In genomic region chr10:68153473-68154210, GRCh38 we compare ENCODE assay signal across 8 cellular contexts. TPM values are rescaled to one million over a fixed set of nuclear protein-coding genes. Genes with fewer than 3 reads are reported as not detected.
DNase-seq lines count a peak whose midpoint lies in the region; ATAC-seq, FAIRE-seq and TF ChIP-seq lines count a peak whose summit lies in the region.

No MANE protein-coding gene starts in this region.

- peaks cover 5% of the 10 kb centered on the region for H3K27me3 Mint-ChIP-seq in activated T-cell treated with anti-CD3 and anti-CD28 coated beads, Interleukin-2, amount 50 U/mL, for 72 hours (ENCODE audit: low read depth)
- H3K27me3 Mint-ChIP-seq in activated T-cell treated with anti-CD3 and anti-CD28 coated beads, Interleukin-2, amount 50 U/mL, for 4 hours (ENCODE audit: low read depth) = peaks cover 3% of the 10 kb centered on the region
- no peaks in the 10 kb centered on the region for H3K27me3 Mint-ChIP-seq in endodermal cell (ENCODE audit: insufficient read depth)

- FAIRE-seq in GM12892 (lab: Jason Lieb, UNC) = no peak

- H3K4me3 Mint-ChIP-seq in activated T-cell treated with anti-CD3 and anti-CD28 coated beads, Interleukin-2, amount 50 U/mL, for 72 hours = no peak overlapping the region
- no peak overlapping the region for H3K4me3 Mint-ChIP-seq in activated T-cell treated with anti-CD3 and anti-CD28 coated beads, Interleukin-2, amount 50 U/mL, for 4 hours
- H3K4me3 Mint-ChIP-seq in endodermal cell = no peak overlapping the region

- TF ChIP-seq CTCF in endodermal cell (conservative IDR thresholded peaks at IDR 0.05) = no peak
- TF ChIP-seq CTCF in mucosa of descending colon (IDR thresholded peaks at IDR 0.05) = no peak

- ATAC-seq in activated T-cell treated with anti-CD3 and anti-CD28 coated beads, Interleukin-2, amount 50 U/mL, for 72 hours (replicated peaks in 1 of 2) = peak; percentile 31 to 60
- no peak for ATAC-seq in activated T-cell treated with anti-CD3 and anti-CD28 coated beads, Interleukin-2, amount 50 U/mL, for 4 hours
- ATAC-seq in mucosa of descending colon = peak; percentile 94
- ATAC-seq in GM19455 (IDR thresholded peaks at IDR 0.05; ENCODE audit: unreplicated experiment) = no peak

- intact Hi-C loops in mucosa of descending colon (cut with DNase I, micrococcal nuclease) = loop anchor here in 1 of 2 donors (10.0 kb wide), 1 partner anchor 69 kb away; no protein-coding TSS in a partner anchor

- H3K36me3 ChIP-seq in endodermal cell (ENCODE audit: control insufficient read depth, insufficient read depth, low read length) (no peaks in the 10 kb centered on the region), mucosa of descending colon (ENCODE audit: low read depth) (no peaks in the 10 kb centered on the region)

- H3K27ac Mint-ChIP-seq in activated T-cell treated with anti-CD3 and anti-CD28 coated beads, Interleukin-2, amount 50 U/mL, for 72 hours = no peak overlapping the region
- H3K27ac Mint-ChIP-seq in endodermal cell = peak overlapping the region; percentile 88

- DNase-seq in activated T-cell treated with anti-CD3 and anti-CD28 coated beads, Interleukin-2, amount 50 U/mL, for 72 hours = no peak
- no peak for DNase-seq in activated T-cell treated with anti-CD3 and anti-CD28 coated beads, Interleukin-2, amount 50 U/mL, for 4 hours
- DNase-seq in NCI-H446 (lab: John Stamatoyannopoulos, UW) = peak; percentile 55 to 68
- DNase-seq in endodermal cell = peak; percentile 78
- DNase-seq in mucosa of descending colon = no peak
- DNase-seq in GM12892 (ENCODE audit: insufficient read length) = no peak
- DNase-seq in activated CD8-positive, alpha-beta memory T cell treated with anti-CD3 and anti-CD28 coated beads, Interleukin-2, amount 50 U/mL, for 4 hours = no peak

- TF ChIP-seq POLR2A in GM12892 (IDR thresholded peaks at IDR 0.05; ENCODE audit: low read depth, low read length) = no peak

- no peaks in the 10 kb centered on the region for H3K9me3 Mint-ChIP-seq in activated T-cell treated with anti-CD3 and anti-CD28 coated beads, Interleukin-2, amount 50 U/mL, for 72 hours
- H3K9me3 Mint-ChIP-seq in activated T-cell treated with anti-CD3 and anti-CD28 coated beads, Interleukin-2, amount 50 U/mL, for 4 hours = no peaks in the 10 kb centered on the region
- H3K9me3 Mint-ChIP-seq in endodermal cell = no peaks in the 10 kb centered on the region

- 24 to 25% methylated on average over 6 to 8 of the region's 8 CpGs for WGBS in endodermal cell (ENCODE audit: insufficient coverage in 1 of 2, insufficient read length in 1 of 2), 2 experiments

- no peak overlapping the region for H3K4me3 ChIP-seq in endodermal cell (ENCODE audit: low read length)
- no peak overlapping the region for H3K4me3 ChIP-seq in mucosa of descending colon

- peaks cover 9% of the 10 kb centered on the region for H3K4me1 Mint-ChIP-seq in activated T-cell treated with anti-CD3 and anti-CD28 coated beads, Interleukin-2, amount 50 U/mL, for 72 hours (ENCODE audit: low read depth)
- no peaks in the 10 kb centered on the region for H3K4me1 Mint-ChIP-seq in activated T-cell treated with anti-CD3 and anti-CD28 coated beads, Interleukin-2, amount 50 U/mL, for 4 hours (ENCODE audit: low read depth)
- H3K4me1 Mint-ChIP-seq in endodermal cell = peaks cover 24% of the 10 kb centered on the region

- no peaks in the 10 kb centered on the region for H3K27me3 ChIP-seq in endodermal cell (ENCODE audit: control insufficient read depth, insufficient read depth, low read length, poor library complexity, severe bottlenecking)

- peaks cover 4% of the 10 kb centered on the region for H3K4me1 ChIP-seq in endodermal cell (ENCODE audit: control insufficient read depth, insufficient read depth, low read length)
- H3K4me1 ChIP-seq in mucosa of descending colon (ENCODE audit: low read depth) = peaks cover 5% of the 10 kb centered on the region

- no peaks in the 10 kb centered on the region for H3K36me3 Mint-ChIP-seq in activated T-cell treated with anti-CD3 and anti-CD28 coated beads, Interleukin-2, amount 50 U/mL, for 72 hours (ENCODE audit: insufficient read depth in 2 of 2)
- no peaks in the 10 kb centered on the region for H3K36me3 Mint-ChIP-seq in activated T-cell treated with anti-CD3 and anti-CD28 coated beads, Interleukin-2, amount 50 U/mL, for 4 hours (ENCODE audit: insufficient read depth)
- H3K36me3 Mint-ChIP-seq in endodermal cell (ENCODE audit: low read depth) = no peaks in the 10 kb centered on the region

- peak overlapping the region; percentile 3 for H3K9ac ChIP-seq in endodermal cell (ENCODE audit: extremely low read depth, low read length, poor library complexity, severe bottlenecking)

- H3K9me3 ChIP-seq in endodermal cell (ENCODE audit: control insufficient read depth, low read length) (no peaks in the 10 kb centered on the region), mucosa of descending colon (no peaks in the 10 kb centered on the region)

- H3K27ac ChIP-seq in endodermal cell (ENCODE audit: low read depth, low read length) = no peak overlapping the region

RNA-seq across cellular contexts. Expression of gene MYPN, which starts 44.4 kb away (rescaled TPM):
- not detected for total RNA-seq in activated T-cell treated with anti-CD3 and anti-CD28 coated beads, Interleukin-2, amount 50 U/mL, for 72 hours
- not detected for total RNA-seq in activated T-cell treated with anti-CD3 and anti-CD28 coated beads, Interleukin-2, amount 50 U/mL, for 4 hours
- total RNA-seq in endodermal cell (not detected), mucosa of descending colon (1 to 10 TPM in 1 of 3 donors, under 1 TPM in 2; 0.47 to 1.8 (median 0.93) TPM)
- not detected for polyA plus RNA-seq in endodermal cell (2013, experiment 1 of 2)
- polyA plus RNA-seq in endodermal cell (2013, experiment 2 of 2) = not detected
- 0.08 TPM for polyA plus RNA-seq in GM12892 (2012; ENCODE audit: missing spikeins)

Comparison
In these comparisons a context has a peak if more than half of its experiments do, and no peak if none do; other contexts are left out.
1. ATAC-seq: peak in activated T-cell treated with anti-CD3 and anti-CD28 coated beads, Interleukin-2, amount 50 U/mL, for 72 hours (2 of 2) and mucosa of descending colon (single experiment); none in activated T-cell treated with anti-CD3 and anti-CD28 coated beads, Interleukin-2, amount 50 U/mL, for 4 hours (0 of 2) and GM19455 (single experiment).
2. DNase-seq: peak in NCI-H446 (2 of 2) and endodermal cell (single experiment); none in activated T-cell treated with anti-CD3 and anti-CD28 coated beads, Interleukin-2, amount 50 U/mL, for 72 hours (0 of 2), activated T-cell treated with anti-CD3 and anti-CD28 coated beads, Interleukin-2, amount 50 U/mL, for 4 hours (single experiment), mucosa of descending colon (0 of 3), GM12892 (single experiment) and activated CD8-positive, alpha-beta memory T cell treated with anti-CD3 and anti-CD28 coated beads, Interleukin-2, amount 50 U/mL, for 4 hours (single experiment).